Comparison of ENCODE assay signal across 8 cellular contexts in genomic region chr9:111525056-111525977, GRCh38. TPM values are rescaled to one million over a fixed set of nuclear protein-coding genes. Genes with fewer than 3 reads are reported as not detected.
DNase-seq lines count a peak whose midpoint lies in the region; ATAC-seq, FAIRE-seq and TF ChIP-seq lines count a peak whose summit lies in the region.

Gene ZNF483, plus strand, starts transcription at chr9:111525179. Its CDS starts 2,217 bp downstream, at chr9:111527396.

- POLR2A ChIA-PET in MCF 10A (lab: Yijun Ruan, JAX), result interaction anchor here (0.7 to 3.3 kb wide), 13 partner anchors 8 to 782 kb away, joined by 3 to 31 read pairs (median 3); partner anchors contain the start of genes DNAJC25 and ECPAS

- H3K4me1 ChIP-seq in iPS DF 6.9 (ENCODE audit: control insufficient read depth, insufficient read depth, low read length), result peaks cover 5% of the 10 kb centered on the region; the same call in 1 of the 2 replicates

- ATAC-seq in GM18909 (IDR thresholded peaks at IDR 0.05; ENCODE audit: poor library complexity, unreplicated experiment) (peak; percentile 74), HG02840 (IDR thresholded peaks at IDR 0.05; ENCODE audit: low FRiP score, unreplicated experiment) (no peak)

- no peaks in the 10 kb centered on the region for H3K27me3 Mint-ChIP-seq in MCF 10A (ENCODE audit: insufficient read depth, unreplicated experiment)

- TF ChIP-seq CTCF in WI38 (IDR thresholded peaks at IDR 0.05; ENCODE audit: low read depth, low read length), result no peak
- TF ChIP-seq CTCF in MCF 10A (IDR thresholded peaks at IDR 0.05; ENCODE audit: unreplicated experiment), result no peak

- peaks cover 15% of the 10 kb centered on the region for H3K4me1 Mint-ChIP-seq in MCF 10A (ENCODE audit: insufficient read depth, unreplicated experiment)

- H3K36me3 Mint-ChIP-seq in MCF 10A (ENCODE audit: insufficient read depth, unreplicated experiment), result peaks cover 5% of the 10 kb centered on the region

- H3K9me3 ChIP-seq in iPS DF 6.9 (ENCODE audit: control insufficient read depth, insufficient read depth, low read length), result no peaks in the 10 kb centered on the region

- no peaks in the 10 kb centered on the region for H3K36me3 ChIP-seq in iPS DF 6.9 (ENCODE audit: control insufficient read depth, insufficient read depth, low read length)

- DNase-seq in NCI-H146 treated with DMSO at 0.1 percent for 48 hours (lab: John Stamatoyannopoulos, UW; ENCODE audit: unreplicated experiment) (peak; percentile 62), MCF 10A (ENCODE audit: unreplicated experiment) (peak; percentile 84), iPS DF 6.9 (ENCODE audit: low read depth, low spot score) (peak; percentile 90), retina (peak; percentile 94), urothelium cell line (ENCODE audit: low spot score) (peak; percentile 67)

- H3K27ac ChIP-seq in iPS DF 6.9 (ENCODE audit: low read length), result no peak within 1 kb of the TSS

- H3K4me3 ChIP-seq in WI38 (ENCODE audit: low read depth, low read length) (peak within 1 kb of the TSS; percentile 80), iPS DF 6.9 (ENCODE audit: low read length) (peak within 1 kb of the TSS; percentile 68)

- intact Hi-C loops in MCF 10A (cut with micrococcal nuclease), result no loop called here

- WGBS in iPS DF 6.9 (ENCODE audit: insufficient coverage, insufficient read length), result no CpG with 5 or more reads among the region's 66 CpGs

- no peak for FAIRE-seq in urothelium cell line (lab: Jason Lieb, UNC)

- H3K9me3 Mint-ChIP-seq in MCF 10A (ENCODE audit: unreplicated experiment), result peaks cover 14% of the 10 kb centered on the region

- CTCF ChIA-PET in MCF 10A (lab: Yijun Ruan, JAX), result interaction anchor here (0.5 kb wide), 1 partner anchor 61 kb away, joined by 5 read pairs; no protein-coding TSS in a partner anchor

- H3K4me3 Mint-ChIP-seq in MCF 10A (ENCODE audit: unreplicated experiment), result peak within 1 kb of the TSS; percentile 82

- TSS peak; percentile 56 for BruUV-seq in MCF 10A (replicated peaks; lab: Mats Ljungman, UMichigan)

- H3K27me3 ChIP-seq in iPS DF 6.9 (ENCODE audit: control insufficient read depth, insufficient read depth, low read length), result no peaks in the 10 kb centered on the region

- peak within 1 kb of the TSS; percentile 68 for H3K27ac Mint-ChIP-seq in MCF 10A (ENCODE audit: low read depth, unreplicated experiment)

RNA-seq across cellular contexts. Expression of gene ZNF483, which starts in this region (rescaled TPM):
- total RNA-seq in MCF 10A (2022), result 1.3 and 2.4 TPM in 2 replicates
